ENCODE assay signal across 8 cellular contexts in the genomic region with DNA sequence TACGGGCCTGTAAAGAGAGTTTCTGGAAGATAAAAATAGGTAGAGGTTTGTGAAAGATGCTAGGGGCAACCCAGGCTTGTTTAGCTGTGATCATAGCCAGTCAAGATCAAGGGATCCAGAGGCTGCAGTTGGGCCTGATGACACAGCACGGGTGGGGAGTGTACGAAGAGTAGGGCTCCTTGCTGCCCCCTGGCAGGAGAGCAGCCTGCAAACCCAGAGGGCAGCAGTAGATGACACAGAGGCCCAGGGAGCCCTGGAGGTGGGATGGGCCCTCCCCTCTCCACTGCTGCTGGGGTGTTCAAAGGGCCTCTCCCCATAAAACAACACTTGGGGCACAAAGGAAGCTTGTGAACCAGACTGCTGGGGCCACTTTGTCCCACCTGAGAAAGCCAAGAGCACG. TPM values are rescaled to one million over a fixed set of nuclear protein-coding genes. Genes with fewer than 3 reads are reported as not detected.
DNase-seq lines count a peak whose midpoint lies in the region; ATAC-seq and TF ChIP-seq lines count a peak whose summit lies in the region.

No MANE protein-coding gene starts in this region.

- no peaks in the 10 kb centered on the region for H3K36me3 Mint-ChIP-seq in endodermal cell (ENCODE audit: low read depth)

- H3K4me1 Mint-ChIP-seq in endodermal cell = peaks cover 31% of the 10 kb centered on the region

- H3K4me1 ChIP-seq in endodermal cell (ENCODE audit: control insufficient read depth, insufficient read depth, low read length) = no peaks in the 10 kb centered on the region

- DNase-seq in 8988T (peak; percentile 72), RPMI7951 (ENCODE audit: low read depth) (peak; percentile 48), endodermal cell (peak; percentile 84), sciatic nerve (ENCODE audit: low spot score) (no peak), omental fat pad (ENCODE audit: low spot score) (no peak), NCI-H1417 (lab: John Stamatoyannopoulos, UW) (no peak)

- H3K27me3 ChIP-seq in endodermal cell (ENCODE audit: control insufficient read depth, insufficient read depth, low read length, poor library complexity, severe bottlenecking) = no peaks in the 10 kb centered on the region

- H3K27ac ChIP-seq in endodermal cell (ENCODE audit: low read depth, low read length) = no peak overlapping the region

- no peaks in the 10 kb centered on the region for H3K9me3 ChIP-seq in endodermal cell (ENCODE audit: control insufficient read depth, low read length)

- H3K4me3 Mint-ChIP-seq in endodermal cell = no peak overlapping the region

- H3K9ac ChIP-seq in endodermal cell (ENCODE audit: extremely low read depth, low read length, poor library complexity, severe bottlenecking) = no peak overlapping the region

- TF ChIP-seq CTCF in endodermal cell (conservative IDR thresholded peaks at IDR 0.05) (peak; percentile 78), omental fat pad (IDR thresholded peaks at IDR 0.05) (no peak)

- 44 to 77% methylated on average over 3 to 4 of the region's 4 CpGs for WGBS in endodermal cell (ENCODE audit: insufficient coverage in 1 of 2, insufficient read length in 1 of 2), 2 experiments

- H3K27ac Mint-ChIP-seq in endodermal cell = peak overlapping the region; percentile 3

- H3K27me3 Mint-ChIP-seq in endodermal cell (ENCODE audit: insufficient read depth) = no peaks in the 10 kb centered on the region

- H3K36me3 ChIP-seq in endodermal cell (ENCODE audit: control insufficient read depth, insufficient read depth, low read length) = no peaks in the 10 kb centered on the region

- no peaks in the 10 kb centered on the region for H3K9me3 Mint-ChIP-seq in endodermal cell

- intact Hi-C loops in sciatic nerve (cut with DNase I) = no loop called here

- no peak overlapping the region for H3K4me3 ChIP-seq in endodermal cell (ENCODE audit: low read length)

- ATAC-seq in GM19463 (IDR thresholded peaks at IDR 0.05; ENCODE audit: unreplicated experiment) (peak; percentile 65), sciatic nerve (peak; percentile 51), omental fat pad (ENCODE audit: low FRiP score) (no peak), HG02798 (IDR thresholded peaks at IDR 0.05; ENCODE audit: poor library complexity, unreplicated experiment) (no peak)

RNA-seq across cellular contexts. Expression of a gene that starts 47.2 kb away (rescaled TPM):
- total RNA-seq in RPMI7951 (2014; rRNA removed; shearing (Covaris generic)) = 108 and 135 TPM in 2 replicates
- total RNA-seq in endodermal cell = 100 to 1,000 TPM; 163 to 254 TPM
- 129 TPM for polyA plus RNA-seq in endodermal cell (2013, experiment 1 of 2)
- polyA plus RNA-seq in endodermal cell (2013, experiment 2 of 2) = 99.2 TPM
- 155 TPM for total RNA-seq in sciatic nerve
- 100 to 1,000 TPM; 157 to 656 (median 510) TPM for total RNA-seq in omental fat pad

Comparison
In these comparisons a context has a peak if more than half of its experiments do, and no peak if none do; other contexts are left out.
1. DNase-seq: peak in 8988T (single experiment), RPMI7951 (single experiment) and endodermal cell (single experiment); none in sciatic nerve (single experiment), omental fat pad (single experiment) and NCI-H1417 (0 of 3).
2. ATAC-seq: peak in GM19463 (single experiment) and sciatic nerve (single experiment); none in omental fat pad (single experiment) and HG02798 (single experiment).